Comparison of ENCODE assay signal across 25 cellular contexts in the genomic region with DNA sequence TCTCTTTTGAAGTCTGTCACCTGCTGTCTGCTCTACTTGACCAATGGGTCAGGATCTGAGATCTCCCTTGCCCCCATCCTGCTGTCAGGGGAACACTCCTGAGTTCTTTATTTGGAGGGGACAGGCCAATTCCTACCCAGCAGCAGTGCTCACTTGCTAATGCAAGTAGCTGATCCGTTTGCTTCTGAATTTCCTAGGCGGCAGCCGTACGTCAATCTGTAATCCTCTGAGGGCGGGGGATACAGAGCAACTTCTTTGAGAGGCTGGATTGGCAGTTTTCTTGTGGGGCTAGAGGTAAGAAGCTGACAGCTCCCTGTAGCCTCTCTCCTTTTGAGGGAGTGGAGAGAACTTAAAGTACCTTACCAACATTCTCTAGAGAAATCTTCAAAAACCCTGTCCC.
"Had no signal": no experiment of that assay in that cellular context is flagged by ENCODE, and none has a peak within 500 bp of the region (broad histone marks: within the 10 kb centered on the region; RNA-seq: fewer than 3 reads in every experiment).

No MANE protein-coding gene starts in this region.

- H3K4me3 Mint-ChIP-seq: naive thymus-derived CD8-positive, alpha-beta T cell; nephron; neural progenitor cell; stimulated activated naive B cell treated with anti-CD40 and anti-IgM and Interleukin-4, amounts not matched to agents 10 μg/mL and 1 μg/mL and 100 μg/mL, for 72 hours had no signal

- H3K27me3 Mint-ChIP-seq: naive thymus-derived CD8-positive, alpha-beta T cell; stimulated activated naive B cell treated with anti-CD40 and anti-IgM and Interleukin-4, amounts not matched to agents 10 μg/mL and 1 μg/mL and 100 μg/mL, for 72 hours had no signal

- H3K27ac ChIP-seq: heart right ventricle, hepatocyte, left ventricle myocardium inferior, neural progenitor cell, neutrophil, ovary, prostate gland, right lobe of liver, skin epidermis, stomach, thoracic aorta, tibial artery, upper lobe of right lung had no signal

- DNase-seq: heart right ventricle; islet precursor cell; left ventricle myocardium inferior; midbrain; naive thymus-derived CD8-positive, alpha-beta T cell; occipital lobe; ovary; right lobe of liver; stimulated activated CD4-positive, alpha-beta T cell treated with anti-CD3 and anti-CD28 coated beads, Interleukin-12 subunit alpha, Interleukin-12 subunit beta, amount 100 ng/mL, for 4 hours; stimulated activated CD4-positive, alpha-beta T cell treated with anti-CD3 and anti-CD28 coated beads, Interleukin-15, amount 100 ng/mL, for 24 hours; stimulated activated CD4-positive, alpha-beta T cell treated with anti-CD3 and anti-CD28 coated beads, Interleukin-2, amount 100 ng/mL, for 24 hours; stimulated activated CD4-positive, alpha-beta T cell treated with anti-CD3 and anti-CD28 coated beads, Interleukin-4, amount 100 ng/mL, for 1 hour; stimulated activated naive B cell treated with anti-CD40 and anti-IgM and Interleukin-4, amounts not matched to agents 10 μg/mL and 1 μg/mL and 100 μg/mL, for 72 hours; stimulated activated naive CD8-positive, alpha-beta T cell treated with anti-CD3 and anti-CD28 coated beads, Interleukin-15, Interleukin-2, amounts not matched to agents 100 U/mL and 50 U/mL, for 24 hours; stomach; tibial artery; upper lobe of right lung had no signal

- H3K36me3 ChIP-seq: neural progenitor cell, neutrophil, ovary, prostate gland, thoracic aorta had no signal

- H3K27ac Mint-ChIP-seq: nephron; neural progenitor cell; stimulated activated naive B cell treated with anti-CD40 and anti-IgM and Interleukin-4, amounts not matched to agents 10 μg/mL and 1 μg/mL and 100 μg/mL, for 72 hours had no signal

- H3K27me3 ChIP-seq: heart right ventricle, hepatocyte, neural progenitor cell, neutrophil, ovary, right lobe of liver, stomach, tibial artery, upper lobe of right lung had no signal

- H3K9me3 ChIP-seq: neutrophil, ovary, prostate gland, right lobe of liver, thoracic aorta, tibial artery, upper lobe of right lung had no signal

- H3K9me3 Mint-ChIP-seq: neural progenitor cell had no signal

- H3K4me1 ChIP-seq: neural progenitor cell, prostate gland, right lobe of liver, stomach, tibial artery, upper lobe of right lung had no signal

- H3K4me1 Mint-ChIP-seq: nephron; neural progenitor cell; stimulated activated naive B cell treated with anti-CD40 and anti-IgM and Interleukin-4, amounts not matched to agents 10 μg/mL and 1 μg/mL and 100 μg/mL, for 72 hours had no signal

- ATAC-seq: heart right ventricle; naive thymus-derived CD8-positive, alpha-beta T cell; right lobe of liver; stimulated activated naive B cell treated with anti-CD40 and anti-IgM and Interleukin-4, amounts not matched to agents 10 μg/mL and 1 μg/mL and 100 μg/mL, for 72 hours; stimulated activated naive CD8-positive, alpha-beta T cell treated with anti-CD3 and anti-CD28 coated beads, Interleukin-15, Interleukin-2, amounts not matched to agents 100 U/mL and 50 U/mL, for 24 hours; upper lobe of right lung had no signal

- H3K4me3 ChIP-seq: heart right ventricle, hepatocyte, left ventricle myocardium inferior, lung, neural progenitor cell, ovary, prostate gland, right lobe of liver, skin epidermis, stomach, thoracic aorta, tibial artery, upper lobe of right lung had no signal
